ENCODE assay signal across 8 cellular contexts in the genomic region with DNA sequence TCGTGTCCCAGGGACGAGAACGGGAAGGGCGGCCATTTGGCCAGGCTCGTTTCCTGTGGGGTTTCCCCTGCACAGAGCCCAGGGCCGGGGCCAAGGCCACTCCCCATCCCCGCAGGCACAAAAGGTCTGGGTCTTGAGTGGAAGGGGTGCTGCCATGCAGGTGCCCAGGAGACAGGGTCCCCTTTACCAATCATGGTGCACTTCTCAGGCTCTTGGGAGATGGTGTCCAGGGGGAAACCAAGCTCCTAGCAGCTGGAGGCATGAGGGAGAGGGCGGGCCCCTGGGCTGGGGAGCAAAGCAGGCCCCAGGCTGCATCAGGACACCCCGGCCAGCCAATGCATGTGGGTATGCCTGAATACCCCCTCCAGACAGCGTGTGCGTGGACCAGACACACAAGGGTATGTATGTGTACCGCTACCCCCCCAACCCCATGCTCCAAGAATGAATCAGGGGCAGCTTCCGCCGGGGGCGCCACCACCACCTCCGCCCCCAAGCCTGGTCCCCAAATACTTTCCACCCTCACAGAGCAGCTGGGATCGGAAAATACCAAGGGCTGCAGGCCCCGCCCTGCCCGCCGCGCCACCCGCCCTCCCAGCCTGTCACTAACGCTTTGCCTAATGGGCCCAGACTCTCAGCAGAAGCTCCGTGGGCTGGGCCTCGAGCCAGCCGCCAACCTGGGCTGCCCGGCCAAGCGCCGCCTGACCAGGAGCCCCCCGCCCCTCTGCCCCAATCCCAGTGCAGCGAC. TPM values are rescaled to one million over a fixed set of nuclear protein-coding genes. Genes with fewer than 3 reads are reported as not detected.
DNase-seq lines count a peak whose midpoint lies in the region; ATAC-seq and TF ChIP-seq lines count a peak whose summit lies in the region.

No MANE protein-coding gene starts in this region.

- in situ Hi-C loops in GM13976 (cut with MboI; ENCODE audit: low sequenced_read_pairs, unreplicated experiment) = no loop called here

- WGBS in psoas muscle, 3 donors = 1% methylated on average over 21 to 31 of the region's 31 CpGs

- H3K9me3 ChIP-seq in psoas muscle (no peaks in the 10 kb centered on the region), vagina (no peaks in the 10 kb centered on the region)

- H3K27ac ChIP-seq in psoas muscle (peak overlapping the region; percentile 100), vagina (peak overlapping the region; percentile 100)

- TF ChIP-seq POLR2A in vagina (IDR thresholded peaks at IDR 0.05) = peak in 1 of 2 donors; percentile 40

- ATAC-seq in HG02885 (IDR thresholded peaks at IDR 0.05; ENCODE audit: poor library complexity, unreplicated experiment) (peak; percentile 43), psoas muscle (peak; percentile 56 to 68 (median 60)), GM18858 (IDR thresholded peaks at IDR 0.05; ENCODE audit: unreplicated experiment) (no peak)

- TF ChIP-seq CTCF in GM13976 (IDR thresholded peaks at IDR 0.05; ENCODE audit: borderline replicate concordance, control extremely low read depth, extremely low read depth, insufficient read depth, missing control alignments) (no peak), psoas muscle (IDR thresholded peaks at IDR 0.05) (peak; percentile 7), vagina (IDR thresholded peaks at IDR 0.05) (no peak)

- H3K27me3 ChIP-seq in psoas muscle (ENCODE audit: insufficient read depth in 3 of 3, low read length in 2 of 3) (no peaks in the 10 kb centered on the region), vagina (no peaks in the 10 kb centered on the region)

- H3K4me3 ChIP-seq in psoas muscle = peak overlapping the region; percentile 99
- H3K4me3 ChIP-seq in vagina = peak overlapping the region; percentile 98 to 100

- DNase-seq in GM13976 (ENCODE audit: low spot score) (peak; percentile 91), SIG-M5 treated with dmso at 0.1 percent for 504 hours (lab: John Stamatoyannopoulos, UW; ENCODE audit: unreplicated experiment) (peak; percentile 86), activated gamma-delta T cell treated with Interleukin-2 at 50 U/mL for 16 hours (peak; percentile 76), germinal center (ENCODE audit: low spot score) (peak; percentile 89), psoas muscle (peak; percentile 93 to 96), vagina (ENCODE audit: extremely low spot score in 2 of 2) (peak in 1 of 2 donors; percentile 92)

- H3K36me3 ChIP-seq in psoas muscle (ENCODE audit: insufficient read depth in 1 of 2, low read depth in 1 of 2) = peaks cover 0 to 42% of the 10 kb centered on the region in 2 donors
- H3K36me3 ChIP-seq in vagina = peaks cover 0 to 10% of the 10 kb centered on the region in 2 donors

- peaks cover 50% of the 10 kb centered on the region for H3K4me1 ChIP-seq in psoas muscle
- peaks cover 88% of the 10 kb centered on the region for H3K4me1 ChIP-seq in vagina

- intact Hi-C loops in psoas muscle (cut with DNase I) = no loop called here
- intact Hi-C loops in vagina (cut with DNase I) = no loop called here

RNA-seq across cellular contexts. Expression of gene NANOS3, which starts 37.6 kb away (rescaled TPM):
- not detected for total RNA-seq in psoas muscle
- polyA plus RNA-seq in psoas muscle = not detected
- total RNA-seq in vagina = not detected

RNA-seq across cellular contexts. Expression of gene ZSWIM4, which starts 44.1 kb away (rescaled TPM):
- total RNA-seq in psoas muscle (1 to 10 TPM; 3.3 to 7.8 (median 4.4) TPM), vagina (13.0 TPM)
- polyA plus RNA-seq in psoas muscle = 1 to 10 TPM in 2 of 3 donors, under 1 TPM in 1; 0.77 to 3.9 (median 1.6) TPM
